In the genomic region with DNA sequence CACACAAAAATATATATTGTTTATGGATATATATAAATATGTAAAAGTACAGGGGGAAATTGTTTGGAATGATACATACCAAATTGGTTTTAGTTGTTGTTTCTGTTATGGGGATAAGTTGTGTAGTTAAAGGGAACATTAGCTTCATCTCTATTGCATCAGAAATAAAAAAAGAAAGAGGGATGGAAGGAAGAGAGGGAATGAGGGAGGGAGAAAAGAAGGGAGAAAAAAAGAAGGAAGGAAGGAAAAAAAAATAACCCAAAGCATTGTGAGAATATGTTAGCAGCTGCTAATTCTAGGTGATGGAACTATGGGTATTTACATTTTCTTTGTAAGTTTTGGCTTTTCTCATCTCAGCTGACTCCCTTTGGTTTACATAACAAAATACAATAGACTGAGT, we compare ENCODE assay signal across 21 cellular contexts. TPM values are rescaled to one million over a fixed set of nuclear protein-coding genes. Genes with fewer than 3 reads are reported as not detected.
DNase-seq lines count a peak whose midpoint lies in the region; FAIRE-seq and TF ChIP-seq lines count a peak whose summit lies in the region.
"Had no signal": no experiment of that assay in that cellular context is flagged by ENCODE, and none has a peak within 500 bp of the region (broad histone marks: within the 10 kb centered on the region; RNA-seq: fewer than 3 reads in every experiment).

No MANE protein-coding gene starts in this region.

- no peak overlapping the region for H3K4me2 ChIP-seq in H9 (ENCODE audit: insufficient read depth, insufficient read length, low read length)
- H3K4me2 ChIP-seq: A549 had no signal

- H3K4me1 Mint-ChIP-seq in activated CD4-positive, alpha-beta memory T cell treated with anti-CD3 and anti-CD28 coated beads, Interleukin-2, amount 10 ng/mL, durations not matched to agents 7 days and 5 days: peaks cover 80% of the 10 kb centered on the region
- H3K4me1 Mint-ChIP-seq in activated CD4-positive, alpha-beta memory T cell treated with anti-CD3 and anti-CD28 coated beads for 36 hours (ENCODE audit: low read depth): peaks cover 48% of the 10 kb centered on the region
- H3K4me1 Mint-ChIP-seq in H9: peaks cover 17 to 18% of the 10 kb centered on the region in 2 experiments
- H3K4me1 Mint-ChIP-seq in activated T-helper 1 cell treated with anti-CD3 and anti-CD28 coated beads, Interleukin-12 subunit alpha, Interleukin-12 subunit beta, Interleukin-2, Interleukin-4 antibody, amounts not matched to agents 30 ng/mL and 10 ng/mL and 1 ng/mL, durations not matched to agents 14 hours and 24 hours and 36 hours (ENCODE audit: low read depth): peaks cover 61% of the 10 kb centered on the region
- H3K4me1 Mint-ChIP-seq: CD14-positive monocyte had no signal

- H2BK12ac ChIP-seq in H9 (ENCODE audit: insufficient read length, low read depth, low read length): no peak overlapping the region

- H2BK20ac ChIP-seq in H9 (ENCODE audit: low read depth, low read length, poor library complexity, severe bottlenecking): no peak overlapping the region

- H3K9ac ChIP-seq in H9 (ENCODE audit: extremely low read depth, insufficient read length, low read length) (no peak overlapping the region), kidney (ENCODE audit: low read length in 2 of 2) (no peak overlapping the region)

- no peaks in the 10 kb centered on the region for H3K23me2 ChIP-seq in H9 (ENCODE audit: insufficient read length, low read depth, low read length, poor library complexity, severe bottlenecking)

- H3T11ph ChIP-seq in H9 (ENCODE audit: low read length): no peak overlapping the region

- H4K91ac ChIP-seq in H9 (ENCODE audit: insufficient read length, low read depth, low read length): no peak overlapping the region

- no peak overlapping the region for H2BK5ac ChIP-seq in H9 (ENCODE audit: insufficient read length, low read length)

- H3K27me3 ChIP-seq in H9 (ENCODE audit: insufficient read depth, low read length): no peaks in the 10 kb centered on the region
- H3K27me3 ChIP-seq: Peyer's patch had no signal

- no peak overlapping the region for H3K18ac ChIP-seq in H9 (ENCODE audit: insufficient read length, low read depth, low read length)

- no peak overlapping the region for H3K23ac ChIP-seq in H9 (ENCODE audit: insufficient read length, low read depth, low read length)

- H3K9me3 ChIP-seq in H9 (ENCODE audit: control insufficient read depth, low read depth, low read length) (no peaks in the 10 kb centered on the region), kidney (ENCODE audit: control insufficient read depth in 1 of 2, low read length in 2 of 2) (no peaks in the 10 kb centered on the region)
- H3K9me3 ChIP-seq: A549, Peyer's patch had no signal

- H4K5ac ChIP-seq in H9 (ENCODE audit: insufficient read length, low read depth, low read length): no peak overlapping the region

- intact Hi-C loops in activated CD4-positive, alpha-beta memory T cell treated with anti-CD3 and anti-CD28 coated beads for 36 hours (cut with micrococcal nuclease): no loop called here
- intact Hi-C loops in activated T-helper 1 cell treated with anti-CD3 and anti-CD28 coated beads, Interleukin-12 subunit alpha, Interleukin-12 subunit beta, Interleukin-2, Interleukin-4 antibody, amounts not matched to agents 30 ng/mL and 10 ng/mL and 1 ng/mL, durations not matched to agents 14 hours and 24 hours and 36 hours (cut with micrococcal nuclease): no loop called here
- intact Hi-C loops in kidney (cut with DNase I): no loop called here

- no peak overlapping the region for H2AK5ac ChIP-seq in H9 (ENCODE audit: insufficient read length, low read length)

- POLR2A ChIA-PET in activated CD4-positive, alpha-beta memory T cell treated with anti-CD3 and anti-CD28 coated beads, Interleukin-2, amount 10 ng/mL, durations not matched to agents 7 days and 5 days (lab: Charles Lee): no interaction called here
- POLR2A ChIA-PET in activated CD4-positive, alpha-beta memory T cell treated with anti-CD3 and anti-CD28 coated beads for 36 hours (lab: Charles Lee): interaction anchor here (0.6 kb wide), 1 partner anchor 65 kb away, joined by 4 read pairs; no protein-coding TSS in a partner anchor

- H2BK120ac ChIP-seq in H9 (ENCODE audit: low read depth, low read length, poor library complexity, severe bottlenecking): no peak overlapping the region

- H2AFZ ChIP-seq in H9 (ENCODE audit: low read length): no peak overlapping the region

- H4K20me1 ChIP-seq in H9 (ENCODE audit: control insufficient read depth, insufficient read depth, insufficient read length): no peaks in the 10 kb centered on the region

- H3K4ac ChIP-seq in H9 (ENCODE audit: low read depth, low read length): no peak overlapping the region

- H3K79me2 ChIP-seq in H9 (ENCODE audit: insufficient read depth, low read length): no peaks in the 10 kb centered on the region

- no peak overlapping the region for H3K56ac ChIP-seq in H9 (ENCODE audit: insufficient read length, low read depth, low read length)

- H3K4me3 ChIP-seq in kidney (ENCODE audit: low read length in 2 of 2): no peak overlapping the region
- H3K4me3 ChIP-seq: A549, Peyer's patch had no signal

- FAIRE-seq in kidney (lab: Jason Lieb, UNC): peak; percentile 27
- FAIRE-seq: A549, HepG2 had no signal

- peaks cover 37% of the 10 kb centered on the region for H3K36me3 Mint-ChIP-seq in activated CD4-positive, alpha-beta memory T cell treated with anti-CD3 and anti-CD28 coated beads, Interleukin-2, amount 10 ng/mL, durations not matched to agents 7 days and 5 days (ENCODE audit: low read depth)
- peaks cover 5% of the 10 kb centered on the region for H3K36me3 Mint-ChIP-seq in activated CD4-positive, alpha-beta memory T cell treated with anti-CD3 and anti-CD28 coated beads for 36 hours
- H3K36me3 Mint-ChIP-seq in H9 (ENCODE audit: insufficient read depth in 1 of 3, low read depth in 3 of 3): peaks cover 0 to 10% (median 2%) of the 10 kb centered on the region in 3 experiments; a peak in 2 of 7 replicates
- peaks cover 19% of the 10 kb centered on the region for H3K36me3 Mint-ChIP-seq in activated T-helper 1 cell treated with anti-CD3 and anti-CD28 coated beads, Interleukin-12 subunit alpha, Interleukin-12 subunit beta, Interleukin-2, Interleukin-4 antibody, amounts not matched to agents 30 ng/mL and 10 ng/mL and 1 ng/mL, durations not matched to agents 14 hours and 24 hours and 36 hours (ENCODE audit: low read depth)
- H3K36me3 Mint-ChIP-seq: CD14-positive monocyte had no signal

- H3K36me3 ChIP-seq in kidney (ENCODE audit: control insufficient read depth in 1 of 2, insufficient read depth in 2 of 2, low read length in 2 of 2): no peaks in the 10 kb centered on the region
- H3K36me3 ChIP-seq: Peyer's patch had no signal

- CTCF ChIA-PET in activated CD4-positive, alpha-beta memory T cell treated with anti-CD3 and anti-CD28 coated beads, Interleukin-2, amount 10 ng/mL, durations not matched to agents 7 days and 5 days (lab: Charles Lee): interaction anchor here (0.6 to 1.2 kb wide), 2 partner anchors 18 to 39 kb away, joined by 3 to 4 read pairs; no protein-coding TSS in a partner anchor
- CTCF ChIA-PET in activated CD4-positive, alpha-beta memory T cell treated with anti-CD3 and anti-CD28 coated beads for 36 hours (lab: Charles Lee): no interaction called here

- H3K4me3 Mint-ChIP-seq in activated CD4-positive, alpha-beta memory T cell treated with anti-CD3 and anti-CD28 coated beads, Interleukin-2, amount 10 ng/mL, durations not matched to agents 7 days and 5 days: peak overlapping the region; percentile 46
- H3K4me3 Mint-ChIP-seq in activated CD4-positive, alpha-beta memory T cell treated with anti-CD3 and anti-CD28 coated beads for 36 hours: no peak overlapping the region
- H3K4me3 Mint-ChIP-seq in H9: peak overlapping the region in 1 of 2 experiments; percentile 27; a peak in 1 of 5 replicates
- H3K4me3 Mint-ChIP-seq in activated T-helper 1 cell treated with anti-CD3 and anti-CD28 coated beads, Interleukin-12 subunit alpha, Interleukin-12 subunit beta, Interleukin-2, Interleukin-4 antibody, amounts not matched to agents 30 ng/mL and 10 ng/mL and 1 ng/mL, durations not matched to agents 14 hours and 24 hours and 36 hours: peak overlapping the region; percentile 31
- H3K4me3 Mint-ChIP-seq: CD14-positive monocyte, HFFc6 had no signal

- DNase-seq in activated CD4-positive, alpha-beta memory T cell treated with anti-CD3 and anti-CD28 coated beads, Interleukin-2, amount 10 ng/mL, durations not matched to agents 7 days and 5 days: no peak
- DNase-seq in activated CD4-positive, alpha-beta memory T cell treated with anti-CD3 and anti-CD28 coated beads for 36 hours: no peak
- DNase-seq in H9 (no peak), kidney (no peak), SK-N-DZ (ENCODE audit: low spot score) (no peak), activated gamma-delta T cell (lab: John Stamatoyannopoulos, UW) (no peak)
- DNase-seq in activated T-helper 1 cell treated with anti-CD3 and anti-CD28 coated beads, Interleukin-12 subunit alpha, Interleukin-12 subunit beta, Interleukin-2, Interleukin-4 antibody, amounts not matched to agents 30 ng/mL and 10 ng/mL and 1 ng/mL, durations not matched to agents 14 hours and 24 hours and 36 hours (ENCODE audit: low spot score): no peak
- DNase-seq: DMS79, GOT3, HFFc6, Kasumi-1, NCI-H1417, NCI-H1930, NCI-H2171, NCI-H446 treated with DMSO at 0.1 percent for 48 hours, NCI-H82, Peyer's patch, SHP77 had no signal

- H3K27ac Mint-ChIP-seq in activated CD4-positive, alpha-beta memory T cell treated with anti-CD3 and anti-CD28 coated beads, Interleukin-2, amount 10 ng/mL, durations not matched to agents 7 days and 5 days: peak overlapping the region; percentile 33
- H3K27ac Mint-ChIP-seq in activated CD4-positive, alpha-beta memory T cell treated with anti-CD3 and anti-CD28 coated beads for 36 hours: no peak overlapping the region
- peak overlapping the region; percentile 58 to 93 (median 89); a peak in 4 of 7 replicates for H3K27ac Mint-ChIP-seq in H9
- H3K27ac Mint-ChIP-seq in activated T-helper 1 cell treated with anti-CD3 and anti-CD28 coated beads, Interleukin-12 subunit alpha, Interleukin-12 subunit beta, Interleukin-2, Interleukin-4 antibody, amounts not matched to agents 30 ng/mL and 10 ng/mL and 1 ng/mL, durations not matched to agents 14 hours and 24 hours and 36 hours: peak overlapping the region; percentile 13
- H3K27ac Mint-ChIP-seq: CD14-positive monocyte, HFFc6 had no signal

- H2BK15ac ChIP-seq in H9 (ENCODE audit: low read depth, low read length): no peak overlapping the region

- H4K8ac ChIP-seq in H9 (replicated peaks; ENCODE audit: insufficient read length, low read depth, low read length): no peak overlapping the region

- H3K14ac ChIP-seq in H9 (ENCODE audit: insufficient read depth, low read length): no peak overlapping the region

- no peaks in the 10 kb centered on the region; the same call in 1 of the 2 replicates for H3K4me1 ChIP-seq in H9 (ENCODE audit: insufficient read depth, low read length)
- no peaks in the 10 kb centered on the region for H3K4me1 ChIP-seq in kidney (ENCODE audit: control insufficient read depth in 1 of 2, insufficient read depth in 1 of 2, low read depth in 1 of 2, low read length in 2 of 2)
- H3K4me1 ChIP-seq: A549, Peyer's patch had no signal

- peaks cover 4% of the 10 kb centered on the region for H3K9me3 Mint-ChIP-seq in activated CD4-positive, alpha-beta memory T cell treated with anti-CD3 and anti-CD28 coated beads, Interleukin-2, amount 10 ng/mL, durations not matched to agents 7 days and 5 days
- H3K9me3 Mint-ChIP-seq in activated CD4-positive, alpha-beta memory T cell treated with anti-CD3 and anti-CD28 coated beads for 36 hours: no peaks in the 10 kb centered on the region
- peaks cover 3 to 4% of the 10 kb centered on the region in 2 experiments; a peak in 4 of 5 replicates for H3K9me3 Mint-ChIP-seq in H9
- no peaks in the 10 kb centered on the region for H3K9me3 Mint-ChIP-seq in activated T-helper 1 cell treated with anti-CD3 and anti-CD28 coated beads, Interleukin-12 subunit alpha, Interleukin-12 subunit beta, Interleukin-2, Interleukin-4 antibody, amounts not matched to agents 30 ng/mL and 10 ng/mL and 1 ng/mL, durations not matched to agents 14 hours and 24 hours and 36 hours
- H3K9me3 Mint-ChIP-seq: HFFc6 had no signal

- no peak overlapping the region for H3K27ac ChIP-seq in H9 (ENCODE audit: insufficient read length, low read depth, low read length)
- H3K27ac ChIP-seq in kidney (ENCODE audit: low read depth in 2 of 2, low read length in 2 of 2): no peak overlapping the region
- H3K27ac ChIP-seq: A549, Peyer's patch had no signal

- no peaks in the 10 kb centered on the region for H3K27me3 Mint-ChIP-seq in activated CD4-positive, alpha-beta memory T cell treated with anti-CD3 and anti-CD28 coated beads, Interleukin-2, amount 10 ng/mL, durations not matched to agents 7 days and 5 days
- H3K27me3 Mint-ChIP-seq in activated CD4-positive, alpha-beta memory T cell treated with anti-CD3 and anti-CD28 coated beads for 36 hours: no peaks in the 10 kb centered on the region
- peaks cover 2% of the 10 kb centered on the region for H3K27me3 Mint-ChIP-seq in H9 (ENCODE audit: low read depth)
- H3K27me3 Mint-ChIP-seq in activated T-helper 1 cell treated with anti-CD3 and anti-CD28 coated beads, Interleukin-12 subunit alpha, Interleukin-12 subunit beta, Interleukin-2, Interleukin-4 antibody, amounts not matched to agents 30 ng/mL and 10 ng/mL and 1 ng/mL, durations not matched to agents 14 hours and 24 hours and 36 hours (ENCODE audit: insufficient read depth): no peaks in the 10 kb centered on the region

- H3K79me1 ChIP-seq in H9 (ENCODE audit: insufficient read depth, low read depth, low read length, poor library complexity, severe bottlenecking): no peaks in the 10 kb centered on the region

- TF ChIP-seq CTCF in H9 (conservative IDR thresholded peaks at IDR 0.05) (no peak), kidney (IDR thresholded peaks at IDR 0.05; ENCODE audit: borderline replicate concordance, extremely low read depth, insufficient read depth) (no peak)

RNA-seq across cellular contexts. Expression of a gene that starts 1.3 kb away (rescaled TPM):
- 1 to 10 TPM; 7.6 to 7.9 TPM for total RNA-seq in activated CD4-positive, alpha-beta memory T cell treated with anti-CD3 and anti-CD28 coated beads, Interleukin-2, amount 10 ng/mL, durations not matched to agents 7 days and 5 days
- under 1 TPM; 0.48 to 0.51 TPM for total RNA-seq in activated CD4-positive, alpha-beta memory T cell treated with anti-CD3 and anti-CD28 coated beads for 36 hours
- 0.31 and 0.64 TPM in 2 replicates for total RNA-seq in H9 (2021)
- 7.1 and 8.9 TPM in 2 replicates for total RNA-seq in activated T-helper 1 cell treated with anti-CD3 and anti-CD28 coated beads, Interleukin-12 subunit alpha, Interleukin-12 subunit beta, Interleukin-2, Interleukin-4 antibody, amounts not matched to agents 30 ng/mL and 10 ng/mL and 1 ng/mL, durations not matched to agents 14 hours and 24 hours and 36 hours
- total RNA-seq in kidney: 0.19 TPM
- polyA plus RNA-seq in kidney (ENCODE audit: insufficient read depth, low read depth, low replicate concordance): not detected
- not detected in 2 replicates for polyA plus RNA-seq in SK-N-DZ (2014; cell fraction: cytosol; rRNA removed)
- polyA plus RNA-seq in SK-N-DZ (2014; cell fraction: nucleus; rRNA removed): not detected in 2 replicates
- total RNA-seq: HepG2, HFFc6, Peyer's patch had no signal
- polyA plus RNA-seq: A549, CD14-positive monocyte, HepG2 had no signal

RNA-seq across cellular contexts. Expression of a gene that starts 51.0 kb away (rescaled TPM):
- 1 to 10 TPM; 5.5 to 6.2 TPM for total RNA-seq in activated CD4-positive, alpha-beta memory T cell treated with anti-CD3 and anti-CD28 coated beads, Interleukin-2, amount 10 ng/mL, durations not matched to agents 7 days and 5 days
- total RNA-seq in activated CD4-positive, alpha-beta memory T cell treated with anti-CD3 and anti-CD28 coated beads for 36 hours: under 1 TPM; 0.07 to 0.21 TPM
- 0.09 TPM in 1 of 2 replicates, not detected in the other for total RNA-seq in H9 (2021)
- 0.44 and 0.64 TPM in 2 replicates for total RNA-seq in activated T-helper 1 cell treated with anti-CD3 and anti-CD28 coated beads, Interleukin-12 subunit alpha, Interleukin-12 subunit beta, Interleukin-2, Interleukin-4 antibody, amounts not matched to agents 30 ng/mL and 10 ng/mL and 1 ng/mL, durations not matched to agents 14 hours and 24 hours and 36 hours
- total RNA-seq in kidney: 4.4 TPM
- polyA plus RNA-seq in kidney (ENCODE audit: insufficient read depth, low read depth, low replicate concordance): 0.99 TPM
- not detected in 2 replicates for polyA plus RNA-seq in SK-N-DZ (2014; cell fraction: cytosol; rRNA removed)
- not detected in 2 replicates for polyA plus RNA-seq in SK-N-DZ (2014; cell fraction: nucleus; rRNA removed)
- total RNA-seq: HepG2, HFFc6, Peyer's patch had no signal
- polyA plus RNA-seq: HepG2 had no signal

RNA-seq across cellular contexts. Expression of a gene that starts 52.3 kb away (rescaled TPM):
- total RNA-seq in activated CD4-positive, alpha-beta memory T cell treated with anti-CD3 and anti-CD28 coated beads, Interleukin-2, amount 10 ng/mL, durations not matched to agents 7 days and 5 days: 10 to 100 TPM; 34.2 to 35.8 TPM
- 10 to 100 TPM; 23.1 to 24.9 TPM for total RNA-seq in activated CD4-positive, alpha-beta memory T cell treated with anti-CD3 and anti-CD28 coated beads for 36 hours
- total RNA-seq in H9 (2021) (47.9 and 48.2 TPM in 2 replicates), kidney (24.9 TPM)
- total RNA-seq in activated T-helper 1 cell treated with anti-CD3 and anti-CD28 coated beads, Interleukin-12 subunit alpha, Interleukin-12 subunit beta, Interleukin-2, Interleukin-4 antibody, amounts not matched to agents 30 ng/mL and 10 ng/mL and 1 ng/mL, durations not matched to agents 14 hours and 24 hours and 36 hours: 40.0 and 43.1 TPM in 2 replicates
- polyA plus RNA-seq in kidney (ENCODE audit: insufficient read depth, low read depth, low replicate concordance): 42.3 TPM
- 26.6 and 29.1 TPM in 2 replicates for polyA plus RNA-seq in SK-N-DZ (2014; cell fraction: cytosol; rRNA removed)
- polyA plus RNA-seq in SK-N-DZ (2014; cell fraction: nucleus; rRNA removed): 32.6 and 39.8 TPM in 2 replicates
